In genomic region chr13:33649212-33649917, GRCh38 we compare ENCODE assay signal across 18 cellular contexts.
A peak's percentile ranks its signal among the peaks of the same experiment; 100 is the strongest.
DNase-seq lines count a peak whose midpoint lies in the region; TF ChIP-seq lines count a peak whose summit lies in the region.
"Had no signal": no experiment of that assay in that cellular context is flagged by ENCODE, and none has a peak within 500 bp of the region (broad histone marks: within the 10 kb centered on the region; RNA-seq: fewer than 3 reads in every experiment).

No MANE protein-coding gene starts in this region.

- TF ChIP-seq CTCF in fibroblast of villous mesenchyme (IDR thresholded peaks at IDR 0.05; ENCODE audit: insufficient read depth, low read depth, low read length) = no peak

- peaks cover 9 to 36% (median 17%) of the 10 kb centered on the region in 5 donors for H3K4me1 ChIP-seq in subcutaneous abdominal adipose tissue (ENCODE audit: control insufficient read depth in 5 of 5, insufficient read depth in 5 of 5, low read length in 5 of 5)

- DNase-seq in NCI-H1092 treated with DMSO at 0.1 percent for 48 hours (lab: John Stamatoyannopoulos, UW) (peak; percentile 33), NCI-H1092 (lab: John Stamatoyannopoulos, UW) (no peak), NCI-H748 (lab: John Stamatoyannopoulos, UW; ENCODE audit: unreplicated experiment) (peak; percentile 97), fibroblast of villous mesenchyme (ENCODE audit: low read depth) (peak; percentile 83), T-helper 9 cell (no peak), SKM-1 treated with dmso at 0.1 percent for 144 hours (lab: John Stamatoyannopoulos, UW; ENCODE audit: unreplicated experiment) (no peak)
- DNase-seq in effector CD8-positive, alpha-beta T cell (lab: John Stamatoyannopoulos, UW) = no peak
- DNase-seq: activated CD4-positive, alpha-beta T cell treated with anti-CD3 and anti-CD28 coated beads, Interleukin-2, amount 50 U/mL, for 1 hour; activated naive CD8-positive, alpha-beta T cell treated with anti-CD3 and anti-CD28 coated beads for 36 hours; activated T-cell treated with anti-CD3 and anti-CD28 coated beads, Interleukin-2, amount 50 U/mL, for 1 hour; CD4-positive, CD25-positive, alpha-beta regulatory T cell; cerebellar nuclear complex; left cardiac atrium; MV-4-11; NCI-H524 treated with DMSO at 0.1 percent for 48 hours; stimulated activated CD4-positive, alpha-beta T cell treated with anti-CD3 and anti-CD28 coated beads, Interleukin-2, amount 100 ng/mL, for 48 hours had no signal

- H3K9me3 ChIP-seq in subcutaneous abdominal adipose tissue (ENCODE audit: control insufficient read depth in 5 of 5, low read length in 5 of 5) = no peaks in the 10 kb centered on the region

- H3K9ac ChIP-seq in subcutaneous abdominal adipose tissue (ENCODE audit: low read length in 5 of 5) = no peak overlapping the region

- H3K27ac ChIP-seq in subcutaneous abdominal adipose tissue (ENCODE audit: low read depth, low read length) = peak overlapping the region; percentile 65
- H3K27ac ChIP-seq: 22Rv1 had no signal

- H3K4me3 ChIP-seq in fibroblast of villous mesenchyme (ENCODE audit: low read depth, low read length) (no peak overlapping the region), subcutaneous abdominal adipose tissue (ENCODE audit: low read depth in 1 of 5, low read length in 5 of 5) (no peak overlapping the region)

- no peaks in the 10 kb centered on the region for H3K36me3 ChIP-seq in subcutaneous abdominal adipose tissue (ENCODE audit: control insufficient read depth in 5 of 5, insufficient read depth in 5 of 5, low read length in 5 of 5)

- H3K27me3 ChIP-seq in subcutaneous abdominal adipose tissue (ENCODE audit: control insufficient read depth in 5 of 5, insufficient read depth in 4 of 5, low read length in 5 of 5) = no peaks in the 10 kb centered on the region

Comparison
In these comparisons a context has a peak if more than half of its experiments do, and no peak if none do; other contexts are left out.
1. DNase-seq: peak in NCI-H1092 treated with DMSO at 0.1 percent for 48 hours (single experiment), NCI-H748 (single experiment) and fibroblast of villous mesenchyme (single experiment); none in NCI-H1092 (single experiment), T-helper 9 cell (single experiment), SKM-1 treated with dmso at 0.1 percent for 144 hours (single experiment) and effector CD8-positive, alpha-beta T cell (single experiment).